Comparison of ENCODE assay signal across 8 cellular contexts in the genomic region with DNA sequence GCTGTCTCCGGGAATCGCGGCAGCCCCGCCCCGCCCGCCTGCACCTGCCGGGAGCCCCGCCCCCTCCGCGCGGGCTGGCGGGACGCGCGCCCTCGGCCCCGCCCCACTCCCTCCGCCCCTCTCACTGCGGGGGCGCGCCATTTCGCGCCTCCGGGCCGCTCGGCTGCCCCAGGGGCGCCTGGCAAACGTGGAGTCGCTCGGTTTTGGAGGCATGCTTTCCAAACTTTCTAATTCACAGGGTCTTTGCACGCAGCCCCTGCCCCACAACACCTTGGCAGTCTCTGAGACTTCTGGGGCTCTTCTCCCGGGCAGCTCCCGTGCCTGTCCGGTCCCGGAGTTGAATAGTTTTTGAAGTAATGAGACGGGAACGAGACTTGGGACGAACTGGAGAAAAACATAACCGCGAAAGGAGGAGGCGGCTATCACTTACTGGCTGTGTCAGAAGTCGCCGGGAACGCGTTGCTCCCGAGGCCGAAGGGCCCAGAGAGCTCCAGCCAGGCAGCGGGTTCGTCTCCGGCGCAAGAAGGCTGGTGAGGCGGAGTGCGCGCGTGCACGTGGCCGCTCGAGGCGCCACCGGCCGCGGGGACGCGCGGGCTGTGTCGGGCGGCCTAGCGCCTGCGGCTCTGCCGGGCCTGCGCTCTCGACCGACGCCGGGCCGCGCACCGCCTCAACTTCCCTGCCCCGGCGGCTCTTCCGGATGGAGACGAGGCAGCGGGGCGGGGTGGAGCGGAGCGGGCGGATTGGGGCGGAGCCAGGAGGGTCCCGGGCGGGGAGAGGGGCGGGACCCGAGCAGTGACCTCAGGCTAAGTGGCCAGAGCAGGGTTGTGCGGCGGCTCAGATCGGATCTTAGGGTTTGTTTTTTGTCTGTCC. TPM values are rescaled to one million over a fixed set of nuclear protein-coding genes. Genes with fewer than 3 reads are reported as not detected.
DNase-seq lines count a peak whose midpoint lies in the region; FAIRE-seq and TF ChIP-seq lines count a peak whose summit lies in the region.

A gene (minus strand): TSS at position 699 of the 870 bp plus-strand sequence. CDS start 3,436 bp downstream, outside the sequence.

- no peak within 1 kb of the TSS for H4K8ac ChIP-seq in neuronal stem cell (ENCODE audit: low read depth, low read length)

- TF ChIP-seq CTCF in MM.1S (IDR thresholded peaks at IDR 0.05; ENCODE audit: low read length) = no peak
- TF ChIP-seq CTCF in subcutaneous adipose tissue (IDR thresholded peaks at IDR 0.05; ENCODE audit: low read depth) = no peak

- H3K14ac ChIP-seq in neuronal stem cell (ENCODE audit: low read length) = peak within 1 kb of the TSS; percentile 63

- H3K79me1 ChIP-seq in neuronal stem cell (ENCODE audit: low read depth, low read length) = no peaks in the 10 kb centered on the region

- H3K9ac ChIP-seq in MM.1S (ENCODE audit: low read length) = peak within 1 kb of the TSS; percentile 94
- peak within 1 kb of the TSS; percentile 81 for H3K9ac ChIP-seq in neuronal stem cell (ENCODE audit: low read depth, low read length, poor library complexity)

- H2BK120ac ChIP-seq in neuronal stem cell (ENCODE audit: low read depth, low read length) = no peak within 1 kb of the TSS

- no peaks in the 10 kb centered on the region for H3K27me3 ChIP-seq in MM.1S (replicated peaks; ENCODE audit: insufficient read depth, low read length)
- no peaks in the 10 kb centered on the region for H3K27me3 ChIP-seq in SJSA1 (replicated peaks)
- no peaks in the 10 kb centered on the region for H3K27me3 ChIP-seq in neuronal stem cell (ENCODE audit: control insufficient read depth in 3 of 3, insufficient read depth in 3 of 3, low read depth in 1 of 3, low read length in 3 of 3)

- H2AFZ ChIP-seq in MM.1S (ENCODE audit: low read length) (peak within 1 kb of the TSS; percentile 100), neuronal stem cell (ENCODE audit: low read length) (peak within 1 kb of the TSS; percentile 95)

- no peak within 1 kb of the TSS for H4K91ac ChIP-seq in neuronal stem cell (ENCODE audit: low read depth, low read length, poor library complexity)

- H2BK15ac ChIP-seq in neuronal stem cell (ENCODE audit: low read length) = no peak within 1 kb of the TSS

- H3K4me3 ChIP-seq in MM.1S (ENCODE audit: low read length) (peak within 1 kb of the TSS; percentile 93), SJSA1 (peak within 1 kb of the TSS; percentile 82), neuronal stem cell (ENCODE audit: low read length in 2 of 2) (peak within 1 kb of the TSS; percentile 85 to 91)

- H3K4me2 ChIP-seq in MM.1S (ENCODE audit: low read depth, low read length) (peak within 1 kb of the TSS; percentile 66), neuronal stem cell (ENCODE audit: insufficient read depth, low read length, poor library complexity, severe bottlenecking) (peak within 1 kb of the TSS; percentile 71)

- H3K36me3 ChIP-seq in MM.1S (replicated peaks; ENCODE audit: insufficient read depth, low read length) = no peaks in the 10 kb centered on the region; the same call in 1 of the 2 replicates
- H3K36me3 ChIP-seq in SJSA1 = peaks cover 18% of the 10 kb centered on the region; the same call in 1 of the 2 replicates
- H3K36me3 ChIP-seq in neuronal stem cell (replicated peaks in 1 of 2; ENCODE audit: control insufficient read depth in 2 of 2, insufficient read depth in 2 of 2, low read length in 2 of 2) = peaks cover 2 to 31% of the 10 kb centered on the region in 2 donors

- H3K4me1 ChIP-seq in MM.1S (ENCODE audit: low read length) (peaks cover 3% of the 10 kb centered on the region; the same call in 1 of the 2 replicates), SJSA1 (replicated peaks) (peaks cover 5% of the 10 kb centered on the region), neuronal stem cell (ENCODE audit: control insufficient read depth in 2 of 2, insufficient read depth in 1 of 2, low read depth in 1 of 2, low read length in 2 of 2) (peaks cover 3% of the 10 kb centered on the region in 2 donors)

- peaks cover 11% of the 10 kb centered on the region for H3F3A ChIP-seq in MM.1S (ENCODE audit: insufficient read depth, low read length)

- no peak within 1 kb of the TSS for H2BK12ac ChIP-seq in neuronal stem cell (ENCODE audit: low read length)

- H3K9me3 ChIP-seq in MM.1S (replicated peaks; ENCODE audit: insufficient read depth, low read length) (no peaks in the 10 kb centered on the region), SJSA1 (replicated peaks) (no peaks in the 10 kb centered on the region), neuronal stem cell (replicated peaks in 1 of 2; ENCODE audit: control insufficient read depth in 2 of 2, insufficient read depth in 1 of 2, low read depth in 1 of 2, low read length in 2 of 2) (peaks cover 0 to 15% of the 10 kb centered on the region in 2 donors)

- H3K27ac ChIP-seq in MM.1S (ENCODE audit: low read length) (peak within 1 kb of the TSS; percentile 86), SJSA1 (peak within 1 kb of the TSS; percentile 61), neuronal stem cell (replicated peaks; ENCODE audit: low read length) (peak within 1 kb of the TSS; percentile 75)

- H3K9me2 ChIP-seq in MM.1S (replicated peaks; ENCODE audit: insufficient read depth, low read length) = no peaks in the 10 kb centered on the region

- peak within 1 kb of the TSS; percentile 85 for H3K23ac ChIP-seq in neuronal stem cell (ENCODE audit: low read depth, low read length, poor library complexity)

- no peaks in the 10 kb centered on the region for H4K20me1 ChIP-seq in MM.1S (ENCODE audit: insufficient read depth, low read length)

- H3K4ac ChIP-seq in neuronal stem cell (ENCODE audit: low read length) = no peak within 1 kb of the TSS

- H3K18ac ChIP-seq in neuronal stem cell (ENCODE audit: low read length) = peak within 1 kb of the TSS; percentile 95

- H3K79me2 ChIP-seq in MM.1S (ENCODE audit: low read length) = peaks cover 15% of the 10 kb centered on the region; the same call in 1 of the 2 replicates

- H2BK5ac ChIP-seq in neuronal stem cell (ENCODE audit: low read length) = peak within 1 kb of the TSS; percentile 71

- FAIRE-seq in frontal cortex (lab: Jason Lieb, UNC) = no peak

- no peak within 1 kb of the TSS for H2AK5ac ChIP-seq in neuronal stem cell (ENCODE audit: low read depth, low read length)

- WGBS in neuronal stem cell (ENCODE audit: extremely low coverage in 2 of 2, insufficient read length in 2 of 2, insufficient replicate concordance in 1 of 2), 2 donors = no CpG with 5 or more reads among the region's 95 CpGs

- DNase-seq in GF-D8 (lab: John Stamatoyannopoulos, UW) (peak; percentile 84), HCEC 1CT (peak; percentile 87), MM.1S (peak; percentile 96), SJSA1 (ENCODE audit: low read depth in 1 of 2, low spot score in 2 of 2) (peak; percentile 84 to 90), frontal cortex (ENCODE audit: low spot score in 2 of 2) (peak; percentile 85), neuronal stem cell (ENCODE audit: low spot score) (peak; percentile 90)
- DNase-seq in activated naive CD4-positive, alpha-beta T cell (lab: John Stamatoyannopoulos, UW) = peak; percentile 49 to 84 (median 64)

RNA-seq across cellular contexts. Expression of the gene that starts here (rescaled TPM):
- 6.7 and 8.0 TPM in 2 replicates for total RNA-seq in SJSA1 (2014; rRNA removed; shearing (Covaris generic))
- total RNA-seq in frontal cortex = 6.9 TPM
- 5.1 TPM for polyA plus RNA-seq in neuronal stem cell (2013, experiment 1 of 2)
- 4.9 TPM for polyA plus RNA-seq in neuronal stem cell (2013, experiment 2 of 2)
- total RNA-seq in subcutaneous adipose tissue = 10 to 100 TPM; 14.1 to 26.4 (median 16.3) TPM

Comparison
In these comparisons a context has a peak if more than half of its experiments do, and no peak if none do; other contexts are left out.
1. Peak in every context shown above with its lines: DNase-seq, H3K4me3 ChIP-seq and H3K27ac ChIP-seq.